Comparison of ENCODE assay signal across 13 cellular contexts in the genomic region with DNA sequence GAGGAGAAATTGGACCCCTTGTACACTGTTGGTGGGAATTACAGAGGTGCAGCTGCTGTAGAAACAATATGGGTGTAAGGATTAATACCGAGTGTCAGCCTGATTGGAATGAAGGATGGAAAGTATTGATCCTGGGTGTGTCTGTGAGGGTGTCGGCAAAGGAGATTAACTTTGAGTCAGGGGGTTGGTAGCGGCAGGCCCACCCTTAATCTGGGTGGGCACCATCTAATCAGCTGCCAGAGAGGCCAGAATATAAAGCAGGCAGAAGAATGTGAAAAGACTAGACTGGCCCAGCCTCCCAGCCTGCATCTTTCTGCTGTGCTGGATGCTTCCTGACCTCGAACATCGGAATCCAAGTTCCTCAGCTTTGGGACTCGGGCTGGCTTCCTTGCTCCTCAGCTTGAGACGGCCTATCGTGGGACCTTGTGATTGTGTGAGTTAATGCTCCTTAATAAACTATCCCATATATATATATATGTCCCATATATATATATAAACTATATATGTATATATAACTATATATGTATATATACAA. TPM values are rescaled to one million over a fixed set of nuclear protein-coding genes. Genes with fewer than 3 reads are reported as not detected.
DNase-seq lines count a peak whose midpoint lies in the region; ATAC-seq and TF ChIP-seq lines count a peak whose summit lies in the region.
"Had no signal": no experiment of that assay in that cellular context is flagged by ENCODE, and none has a peak within 500 bp of the region (broad histone marks: within the 10 kb centered on the region; RNA-seq: fewer than 3 reads in every experiment).

No MANE protein-coding gene starts in this region.

- H3K4me3 ChIP-seq in left ventricle myocardium inferior, result no peak overlapping the region
- no peak overlapping the region for H3K4me3 ChIP-seq in lower lobe of right lung
- H3K4me3 ChIP-seq in vagina, result no peak overlapping the region
- H3K4me3 ChIP-seq: prostate gland had no signal

- H3K4me3 Mint-ChIP-seq in activated T-helper 2 cell treated with anti-CD3 and anti-CD28 coated beads, Interferon-gamma antibody, Interleukin-2, Interleukin-4, amounts not matched to agents 10 μg/mL and 5 μg/mL and 100 μg/mL, durations not matched to agents 14 hours and 24 hours and 36 hours (ENCODE audit: low read depth), result no peak overlapping the region

- H3K9me3 Mint-ChIP-seq in activated T-helper 2 cell treated with anti-CD3 and anti-CD28 coated beads, Interferon-gamma antibody, Interleukin-2, Interleukin-4, amounts not matched to agents 10 μg/mL and 5 μg/mL and 100 μg/mL, durations not matched to agents 14 hours and 24 hours and 36 hours, result no peaks in the 10 kb centered on the region

- H3K27ac Mint-ChIP-seq in activated T-helper 2 cell treated with anti-CD3 and anti-CD28 coated beads, Interferon-gamma antibody, Interleukin-2, Interleukin-4, amounts not matched to agents 10 μg/mL and 5 μg/mL and 100 μg/mL, durations not matched to agents 14 hours and 24 hours and 36 hours, result peak overlapping the region; percentile 73

- H3K4me1 Mint-ChIP-seq in activated T-helper 2 cell treated with anti-CD3 and anti-CD28 coated beads, Interferon-gamma antibody, Interleukin-2, Interleukin-4, amounts not matched to agents 10 μg/mL and 5 μg/mL and 100 μg/mL, durations not matched to agents 14 hours and 24 hours and 36 hours (ENCODE audit: low read depth), result peaks cover 41% of the 10 kb centered on the region

- intact Hi-C loops in left ventricle myocardium inferior (cut with micrococcal nuclease) (no loop called here), Right ventricle myocardium superior (cut with DNase I) (loop anchor here (5.0 kb wide), 1 partner anchor 34 kb away; no protein-coding TSS in a partner anchor), lower lobe of right lung (cut with DNase I) (no loop called here), vagina (cut with DNase I) (no loop called here)
- intact Hi-C loops in activated T-helper 2 cell treated with anti-CD3 and anti-CD28 coated beads, Interferon-gamma antibody, Interleukin-2, Interleukin-4, amounts not matched to agents 10 μg/mL and 5 μg/mL and 100 μg/mL, durations not matched to agents 14 hours and 24 hours and 36 hours (cut with micrococcal nuclease), result loop anchor here (2.0 to 5.0 kb wide), 2 partner anchors 96 to 594 kb away; partner anchors contain the start of gene ZNF839

- no peaks in the 10 kb centered on the region for H3K36me3 Mint-ChIP-seq in activated T-helper 2 cell treated with anti-CD3 and anti-CD28 coated beads, Interferon-gamma antibody, Interleukin-2, Interleukin-4, amounts not matched to agents 10 μg/mL and 5 μg/mL and 100 μg/mL, durations not matched to agents 14 hours and 24 hours and 36 hours (ENCODE audit: low read depth)

- TF ChIP-seq CTCF in left ventricle myocardium inferior (IDR thresholded peaks at IDR 0.05; ENCODE audit: borderline replicate concordance) (no peak), lower lobe of right lung (IDR thresholded peaks at IDR 0.05) (no peak), vagina (IDR thresholded peaks at IDR 0.05) (no peak)

- H3K27me3 ChIP-seq in left ventricle myocardium inferior (ENCODE audit: low read depth) (no peaks in the 10 kb centered on the region), lower lobe of right lung (ENCODE audit: low read depth) (no peaks in the 10 kb centered on the region), vagina (no peaks in the 10 kb centered on the region)

- DNase-seq in left ventricle myocardium inferior (no peak), Right ventricle myocardium superior (no peak), lower lobe of right lung (no peak), vagina (ENCODE audit: extremely low spot score in 2 of 2) (peak; percentile 52 to 60), NCI-H748 treated with DMSO at 0.1 percent for 48 hours (lab: John Stamatoyannopoulos, UW) (no peak), COLO668 (lab: John Stamatoyannopoulos, UW; ENCODE audit: unreplicated experiment) (no peak)
- DNase-seq in activated T-helper 2 cell treated with anti-CD3 and anti-CD28 coated beads, Interferon-gamma antibody, Interleukin-2, Interleukin-4, amounts not matched to agents 10 μg/mL and 5 μg/mL and 100 μg/mL, durations not matched to agents 14 hours and 24 hours and 36 hours (ENCODE audit: low spot score), result peak; percentile 7
- DNase-seq: activated gamma-delta T cell; effector CD4-positive, alpha-beta T cell; NCI-H1048; NCI-H2171 had no signal

- H3K4me1 ChIP-seq in left ventricle myocardium inferior (peaks cover 30% of the 10 kb centered on the region), lower lobe of right lung (peaks cover 18% of the 10 kb centered on the region), vagina (no peaks in the 10 kb centered on the region)

- TF ChIP-seq POLR2A in vagina (IDR thresholded peaks at IDR 0.05), result no peak

- H3K36me3 ChIP-seq in left ventricle myocardium inferior (no peaks in the 10 kb centered on the region), lower lobe of right lung (no peaks in the 10 kb centered on the region), vagina (no peaks in the 10 kb centered on the region)
- H3K36me3 ChIP-seq: prostate gland had no signal

- no peak for ATAC-seq in Right ventricle myocardium superior (ENCODE audit: poor library complexity)
- no peak for ATAC-seq in lower lobe of right lung
- ATAC-seq in GM21515 (IDR thresholded peaks at IDR 0.05; ENCODE audit: unreplicated experiment), result no peak

- no peaks in the 10 kb centered on the region for H3K27me3 Mint-ChIP-seq in activated T-helper 2 cell treated with anti-CD3 and anti-CD28 coated beads, Interferon-gamma antibody, Interleukin-2, Interleukin-4, amounts not matched to agents 10 μg/mL and 5 μg/mL and 100 μg/mL, durations not matched to agents 14 hours and 24 hours and 36 hours (ENCODE audit: low read depth)

- H3K27ac ChIP-seq in left ventricle myocardium inferior (replicated peaks) (peak overlapping the region; percentile 59), lower lobe of right lung (peak overlapping the region; percentile 79), vagina (peak overlapping the region; percentile 65)

- H3K9me3 ChIP-seq in left ventricle myocardium inferior (replicated peaks) (no peaks in the 10 kb centered on the region), lower lobe of right lung (no peaks in the 10 kb centered on the region), vagina (no peaks in the 10 kb centered on the region)
- H3K9me3 ChIP-seq: prostate gland had no signal

RNA-seq across cellular contexts. Expression of gene PPP2R5C, which starts 38.4 kb away (rescaled TPM):
- total RNA-seq in left ventricle myocardium inferior, result 198 TPM
- total RNA-seq in Right ventricle myocardium superior, result 169 TPM
- 170 and 174 TPM in 2 replicates for total RNA-seq in activated T-helper 2 cell treated with anti-CD3 and anti-CD28 coated beads, Interferon-gamma antibody, Interleukin-2, Interleukin-4, amounts not matched to agents 10 μg/mL and 5 μg/mL and 100 μg/mL, durations not matched to agents 14 hours and 24 hours and 36 hours
- total RNA-seq in lower lobe of right lung, result 160 TPM
- total RNA-seq in vagina, result 88.1 TPM

Comparison
In these comparisons a context has a peak if more than half of its experiments do, and no peak if none do; other contexts are left out.
1. intact Hi-C loops: an anchor here in Right ventricle myocardium superior (5.0 kb wide) and activated T-helper 2 cell treated with anti-CD3 and anti-CD28 coated beads, Interferon-gamma antibody, Interleukin-2, Interleukin-4, amounts not matched to agents 10 μg/mL and 5 μg/mL and 100 μg/mL, durations not matched to agents 14 hours and 24 hours and 36 hours (2.0 to 5.0 kb wide); none called in left ventricle myocardium inferior, lower lobe of right lung and vagina.
2. DNase-seq: peak in activated T-helper 2 cell treated with anti-CD3 and anti-CD28 coated beads, Interferon-gamma antibody, Interleukin-2, Interleukin-4, amounts not matched to agents 10 μg/mL and 5 μg/mL and 100 μg/mL, durations not matched to agents 14 hours and 24 hours and 36 hours (single experiment) and vagina (2 of 2); none in left ventricle myocardium inferior (single experiment), Right ventricle myocardium superior (single experiment), lower lobe of right lung (single experiment), NCI-H748 treated with DMSO at 0.1 percent for 48 hours (single experiment) and COLO668 (single experiment).
3. Peak in every context shown above with its lines, with median percentiles within 50 percentile points of each other: H3K27ac ChIP-seq.